13 cellular contexts compared by ENCODE assay signal in genomic region chr22:46239261-46240048, GRCh38. TPM values are rescaled to one million over a fixed set of nuclear protein-coding genes. Genes with fewer than 3 reads are reported as not detected.
DNase-seq lines count a peak whose midpoint lies in the region; ATAC-seq and TF ChIP-seq lines count a peak whose summit lies in the region.
"Had no signal": no experiment of that assay in that cellular context is flagged by ENCODE, and none has a peak within 500 bp of the region (broad histone marks: within the 10 kb centered on the region; RNA-seq: fewer than 3 reads in every experiment).

No MANE protein-coding gene starts in this region.

- H3K27ac Mint-ChIP-seq in activated CD4-positive, alpha-beta T cell treated with anti-CD3 and anti-CD28 coated beads for 36 hours, result peak overlapping the region; percentile 31
- H3K27ac Mint-ChIP-seq in activated naive CD8-positive, alpha-beta T cell treated with anti-CD3 and anti-CD28 coated beads for 36 hours, result peak overlapping the region; percentile 52
- no peak overlapping the region for H3K27ac Mint-ChIP-seq in activated T-helper 17 cell treated with anti-CD3 and anti-CD28 coated beads, Interleukin-2, amount 50 U/mL, for 72 hours

- no peak for TF ChIP-seq EP300 in sigmoid colon (IDR thresholded peaks at IDR 0.05)

- no peak for TF ChIP-seq POLR2A in sigmoid colon (IDR thresholded peaks at IDR 0.05)

- TF ChIP-seq CTCF in sigmoid colon (IDR thresholded peaks at IDR 0.05), result no peak

- H3K4me3 Mint-ChIP-seq in activated CD4-positive, alpha-beta T cell treated with anti-CD3 and anti-CD28 coated beads for 36 hours, result no peak overlapping the region
- peak overlapping the region; percentile 12 for H3K4me3 Mint-ChIP-seq in activated naive CD8-positive, alpha-beta T cell treated with anti-CD3 and anti-CD28 coated beads for 36 hours
- no peak overlapping the region for H3K4me3 Mint-ChIP-seq in activated T-helper 17 cell treated with anti-CD3 and anti-CD28 coated beads, Interleukin-2, amount 50 U/mL, for 72 hours

- 57 to 86% methylated on average over 20 of the region's 20 CpGs for WGBS in sigmoid colon, 2 donors

- H3K9me3 Mint-ChIP-seq in activated CD4-positive, alpha-beta T cell treated with anti-CD3 and anti-CD28 coated beads for 36 hours (ENCODE audit: low read depth), result no peaks in the 10 kb centered on the region
- no peaks in the 10 kb centered on the region for H3K9me3 Mint-ChIP-seq in activated naive CD8-positive, alpha-beta T cell treated with anti-CD3 and anti-CD28 coated beads for 36 hours
- no peaks in the 10 kb centered on the region for H3K9me3 Mint-ChIP-seq in activated T-helper 17 cell treated with anti-CD3 and anti-CD28 coated beads, Interleukin-2, amount 50 U/mL, for 72 hours

- ATAC-seq in activated CD4-positive, alpha-beta T cell treated with anti-CD3 and anti-CD28 coated beads for 36 hours, result peak; percentile 16
- ATAC-seq in activated T-helper 17 cell treated with anti-CD3 and anti-CD28 coated beads, Interleukin-2, amount 50 U/mL, for 72 hours (replicated peaks), result no peak

- H3K36me3 Mint-ChIP-seq in activated CD4-positive, alpha-beta T cell treated with anti-CD3 and anti-CD28 coated beads for 36 hours (ENCODE audit: low read depth), result peaks cover 4% of the 10 kb centered on the region
- H3K36me3 Mint-ChIP-seq in activated naive CD8-positive, alpha-beta T cell treated with anti-CD3 and anti-CD28 coated beads for 36 hours, result peaks cover 8% of the 10 kb centered on the region
- peaks cover 24% of the 10 kb centered on the region for H3K36me3 Mint-ChIP-seq in activated T-helper 17 cell treated with anti-CD3 and anti-CD28 coated beads, Interleukin-2, amount 50 U/mL, for 72 hours (ENCODE audit: low read depth)

- peaks cover 0 to 44% (median 0%) of the 10 kb centered on the region in 4 donors for H3K36me3 ChIP-seq in sigmoid colon

- H3K4me1 ChIP-seq in sigmoid colon, result peaks cover 0 to 25% (median 20%) of the 10 kb centered on the region in 4 donors

- H3K27ac ChIP-seq in sigmoid colon, result peak overlapping the region; percentile 53 to 75 (median 74)
- H3K27ac ChIP-seq: coronary artery had no signal

- no peaks in the 10 kb centered on the region for H3K9me3 ChIP-seq in sigmoid colon

- peaks cover 11% of the 10 kb centered on the region for H3K4me1 Mint-ChIP-seq in activated CD4-positive, alpha-beta T cell treated with anti-CD3 and anti-CD28 coated beads for 36 hours
- peaks cover 16% of the 10 kb centered on the region for H3K4me1 Mint-ChIP-seq in activated naive CD8-positive, alpha-beta T cell treated with anti-CD3 and anti-CD28 coated beads for 36 hours
- peaks cover 4% of the 10 kb centered on the region for H3K4me1 Mint-ChIP-seq in activated T-helper 17 cell treated with anti-CD3 and anti-CD28 coated beads, Interleukin-2, amount 50 U/mL, for 72 hours

- H3K27me3 Mint-ChIP-seq in activated CD4-positive, alpha-beta T cell treated with anti-CD3 and anti-CD28 coated beads for 36 hours, result no peaks in the 10 kb centered on the region
- H3K27me3 Mint-ChIP-seq in activated naive CD8-positive, alpha-beta T cell treated with anti-CD3 and anti-CD28 coated beads for 36 hours, result no peaks in the 10 kb centered on the region
- H3K27me3 Mint-ChIP-seq in activated T-helper 17 cell treated with anti-CD3 and anti-CD28 coated beads, Interleukin-2, amount 50 U/mL, for 72 hours, result no peaks in the 10 kb centered on the region

- CTCF ChIA-PET in activated CD4-positive, alpha-beta T cell treated with anti-CD3 and anti-CD28 coated beads for 36 hours (lab: Charles Lee), result interaction anchor here (0.5 to 0.7 kb wide), 3 partner anchors 17 to 115 kb away, joined by 3 read pairs; no protein-coding TSS in a partner anchor

- no peak overlapping the region for H3K4me3 ChIP-seq in sigmoid colon
- H3K4me3 ChIP-seq: coronary artery had no signal

- intact Hi-C loops in activated CD4-positive, alpha-beta T cell treated with anti-CD3 and anti-CD28 coated beads for 36 hours (cut with DNase I, micrococcal nuclease), result no loop called here
- intact Hi-C loops in sigmoid colon (cut with DNase I), result no loop called here

- no peaks in the 10 kb centered on the region for H3K27me3 ChIP-seq in sigmoid colon

- DNase-seq in activated CD4-positive, alpha-beta T cell treated with anti-CD3 and anti-CD28 coated beads for 36 hours, result no peak
- DNase-seq in activated CD4-positive, alpha-beta T cell treated with anti-CD3 and anti-CD28 coated beads, Interleukin-2, amount 50 U/mL, for 1 hour, result no peak
- DNase-seq in activated naive CD8-positive, alpha-beta T cell treated with anti-CD3 and anti-CD28 coated beads for 36 hours, result no peak
- no peak for DNase-seq in sigmoid colon
- DNase-seq in NCI-H69 (lab: John Stamatoyannopoulos, UW), result no peak
- DNase-seq: 8988T, EL, NCI-H526 had no signal

- POLR2A ChIA-PET in activated CD4-positive, alpha-beta T cell treated with anti-CD3 and anti-CD28 coated beads for 36 hours (lab: Charles Lee), result no interaction called here

RNA-seq across cellular contexts. Expression of gene CDPF1, which starts 10.6 kb away (rescaled TPM):
- 1 to 10 TPM; 8.1 to 8.8 TPM for total RNA-seq in activated CD4-positive, alpha-beta T cell treated with anti-CD3 and anti-CD28 coated beads for 36 hours
- 10 to 100 TPM in 1 of 2 experiments, 1 to 10 TPM in 1; 8.4 to 10.7 TPM for total RNA-seq in activated naive CD8-positive, alpha-beta T cell treated with anti-CD3 and anti-CD28 coated beads for 36 hours
- 10 to 100 TPM; 15.8 to 18.9 (median 17.5) TPM for total RNA-seq in sigmoid colon
- polyA plus RNA-seq in sigmoid colon, result 10 to 100 TPM in 1 of 3 donors, 1 to 10 TPM in 2; 7.9 to 11.2 (median 9.0) TPM
- 1 to 10 TPM; 5.6 to 7.8 TPM for total RNA-seq in activated T-helper 17 cell treated with anti-CD3 and anti-CD28 coated beads, Interleukin-2, amount 50 U/mL, for 72 hours

RNA-seq across cellular contexts. Expression of gene PKDREJ, which starts 23.7 kb away (rescaled TPM):
- total RNA-seq in activated CD4-positive, alpha-beta T cell treated with anti-CD3 and anti-CD28 coated beads for 36 hours, result not detected
- not detected for total RNA-seq in activated naive CD8-positive, alpha-beta T cell treated with anti-CD3 and anti-CD28 coated beads for 36 hours
- under 1 TPM in 2 of 4 donors, not detected in 2; 0.14 to 0.36 TPM for total RNA-seq in sigmoid colon
- under 1 TPM in 2 of 3 donors, not detected in 1; under 0.01 to 0.35 TPM for polyA plus RNA-seq in sigmoid colon
- not detected for total RNA-seq in activated T-helper 17 cell treated with anti-CD3 and anti-CD28 coated beads, Interleukin-2, amount 50 U/mL, for 72 hours
- total RNA-seq: glomerular endothelial cell, H4, MCF 10A had no signal

RNA-seq across cellular contexts. Expression of gene TTC38, which starts 28.4 kb away (rescaled TPM):
- total RNA-seq in activated CD4-positive, alpha-beta T cell treated with anti-CD3 and anti-CD28 coated beads for 36 hours, result 1 to 10 TPM; 5.2 to 5.8 TPM
- total RNA-seq in activated naive CD8-positive, alpha-beta T cell treated with anti-CD3 and anti-CD28 coated beads for 36 hours, result 1 to 10 TPM; 6.6 to 7.9 TPM
- 10 to 100 TPM; 34.6 to 56.0 (median 40.0) TPM for total RNA-seq in sigmoid colon
- polyA plus RNA-seq in sigmoid colon, result 100 to 1,000 TPM in 1 of 3 donors, 10 to 100 TPM in 2; 65.5 to 105 (median 85.3) TPM
- total RNA-seq in activated T-helper 17 cell treated with anti-CD3 and anti-CD28 coated beads, Interleukin-2, amount 50 U/mL, for 72 hours, result 10 to 100 TPM; 13.8 to 18.0 TPM

RNA-seq across cellular contexts. Expression of gene GTSE1, which starts 57.2 kb away (rescaled TPM):
- total RNA-seq in activated CD4-positive, alpha-beta T cell treated with anti-CD3 and anti-CD28 coated beads for 36 hours, result 10 to 100 TPM; 39.9 to 42.4 TPM
- 10 to 100 TPM; 37.3 to 42.0 TPM for total RNA-seq in activated naive CD8-positive, alpha-beta T cell treated with anti-CD3 and anti-CD28 coated beads for 36 hours
- total RNA-seq in sigmoid colon, result under 1 TPM in 3 of 4 donors, not detected in 1; 0.27 to 0.36 (median 0.28) TPM
- polyA plus RNA-seq in sigmoid colon, result 10 to 100 TPM in 1 of 3 donors, 1 to 10 TPM in 2; 1.6 to 14.3 (median 1.8) TPM
- total RNA-seq in activated T-helper 17 cell treated with anti-CD3 and anti-CD28 coated beads, Interleukin-2, amount 50 U/mL, for 72 hours, result 10 to 100 TPM; 36.9 to 62.1 TPM
